ENCODE assay signal across 14 cellular contexts in the genomic region with DNA sequence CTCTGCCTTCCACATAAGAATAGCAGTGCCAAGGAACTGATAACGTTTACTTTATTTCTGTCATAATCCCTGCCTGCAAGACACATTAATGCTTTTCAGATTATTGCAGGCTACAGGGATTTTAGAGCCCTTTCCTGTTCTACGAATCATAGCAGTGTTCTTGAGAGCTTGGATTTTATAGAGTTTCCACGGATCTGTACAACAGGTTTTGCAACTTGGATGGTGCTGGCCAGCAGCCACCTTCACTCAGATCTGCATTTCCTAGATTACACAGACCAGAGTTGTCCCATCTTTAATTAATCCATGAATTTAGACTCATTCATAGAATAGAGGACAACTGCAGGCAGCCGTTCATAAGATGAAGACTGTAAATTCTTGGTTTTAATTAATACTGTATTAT. TPM values are rescaled to one million over a fixed set of nuclear protein-coding genes. Genes with fewer than 3 reads are reported as not detected.
A peak's percentile ranks its signal among the peaks of the same experiment; 100 is the strongest.
DNase-seq lines count a peak whose midpoint lies in the region; ATAC-seq and TF ChIP-seq lines count a peak whose summit lies in the region.
"Had no signal": no experiment of that assay in that cellular context is flagged by ENCODE, and none has a peak within 500 bp of the region (broad histone marks: within the 10 kb centered on the region; RNA-seq: fewer than 3 reads in every experiment).

No MANE protein-coding gene starts in this region.

- H3K9me3 ChIP-seq in vagina, result no peaks in the 10 kb centered on the region

- no peak overlapping the region for H2BK5ac ChIP-seq in mesendoderm (ENCODE audit: low read length)

- TF ChIP-seq CTCF in epithelial cell of esophagus (IDR thresholded peaks at IDR 0.05; ENCODE audit: insufficient read depth, low read depth, low read length, missing control alignments) (no peak), vagina (IDR thresholded peaks at IDR 0.05) (no peak)

- DNase-seq in DMS53 (lab: John Stamatoyannopoulos, UW) (peak; percentile 48), M059J (ENCODE audit: low read depth) (peak; percentile 8), epithelial cell of esophagus (ENCODE audit: low read depth) (peak; percentile 76), mucosa of gallbladder (ENCODE audit: low spot score) (peak; percentile 21), vagina (ENCODE audit: extremely low spot score in 2 of 2) (no peak), mesendoderm (no peak)
- no peak for DNase-seq in stimulated activated CD4-positive, alpha-beta T cell treated with anti-CD3 and anti-CD28 coated beads, Interleukin-4, amount 100 ng/mL, for 4 hours
- DNase-seq: CD8-positive, alpha-beta memory T cell; effector CD8-positive, alpha-beta T cell; HCEC 1CT; NCI-H2227 treated with DMSO at 0.1 percent for 48 hours; stimulated activated naive B cell treated with anti-CD40 and anti-IgM and Interleukin-4, amounts not matched to agents 10 μg/mL and 1 μg/mL and 100 μg/mL, for 72 hours; tibial artery had no signal

- no peak overlapping the region for H2BK120ac ChIP-seq in mesendoderm (ENCODE audit: low read depth, low read length)

- intact Hi-C loops in vagina (cut with DNase I), result no loop called here

- no peak overlapping the region for H2BK15ac ChIP-seq in mesendoderm (replicated peaks; ENCODE audit: low read depth)

- no peak overlapping the region for H3K4me2 ChIP-seq in mesendoderm (ENCODE audit: low read length)

- no CpG with 5 or more reads among the region's 4 CpGs for WGBS in mesendoderm (ENCODE audit: extremely low coverage, insufficient coverage, low lambda C conversion rate)

- no peak overlapping the region for H3K9ac ChIP-seq in mesendoderm (ENCODE audit: low read length)

- no peaks in the 10 kb centered on the region for H3K79me2 ChIP-seq in mesendoderm (ENCODE audit: control insufficient read depth, insufficient read depth, low read length)

- no peak overlapping the region for H4K8ac ChIP-seq in mesendoderm (ENCODE audit: low read depth, low read length)

- no peaks in the 10 kb centered on the region for H3K27me3 ChIP-seq in vagina
- no peaks in the 10 kb centered on the region for H3K27me3 ChIP-seq in mesendoderm (ENCODE audit: insufficient read depth, low read length, poor library complexity)
- H3K27me3 ChIP-seq: tibial artery had no signal

- H3K4me3 ChIP-seq in epithelial cell of esophagus (ENCODE audit: low read length) (no peak overlapping the region), vagina (no peak overlapping the region), mesendoderm (ENCODE audit: low read length) (no peak overlapping the region)
- H3K4me3 ChIP-seq: tibial artery had no signal

- no peak overlapping the region for H3K18ac ChIP-seq in mesendoderm (ENCODE audit: low read length)

- no peaks in the 10 kb centered on the region for H3K79me1 ChIP-seq in mesendoderm (ENCODE audit: low read length)

- no peak overlapping the region for H3K56ac ChIP-seq in mesendoderm (ENCODE audit: low read length)

- H4K5ac ChIP-seq in mesendoderm (ENCODE audit: low read length), result no peak overlapping the region

- no peak overlapping the region for H3K23ac ChIP-seq in mesendoderm (ENCODE audit: low read length)

- H3K27ac ChIP-seq in vagina (no peak overlapping the region), mesendoderm (ENCODE audit: low read depth, low read length) (no peak overlapping the region)
- H3K27ac ChIP-seq: tibial artery had no signal

- no peak for ATAC-seq in HG02973 (IDR thresholded peaks at IDR 0.05; ENCODE audit: unreplicated experiment)
- ATAC-seq: stimulated activated naive B cell treated with anti-CD40 and anti-IgM and Interleukin-4, amounts not matched to agents 10 μg/mL and 1 μg/mL and 100 μg/mL, for 72 hours had no signal

- no peak overlapping the region for H2AK5ac ChIP-seq in mesendoderm (ENCODE audit: low read length)

- no peaks in the 10 kb centered on the region for H3K36me3 ChIP-seq in vagina
- no peaks in the 10 kb centered on the region for H3K36me3 ChIP-seq in mesendoderm (ENCODE audit: control insufficient read depth, insufficient read depth, low read length)

- H3K4me1 ChIP-seq in vagina (no peaks in the 10 kb centered on the region), mesendoderm (ENCODE audit: control insufficient read depth, low read depth, low read length) (no peaks in the 10 kb centered on the region)
- H3K4me1 ChIP-seq: tibial artery had no signal

- no peak for TF ChIP-seq POLR2A in vagina (IDR thresholded peaks at IDR 0.05)

- no peak overlapping the region for H3K4ac ChIP-seq in mesendoderm (ENCODE audit: low read depth, low read length)

RNA-seq across cellular contexts. Expression of gene SLC12A2, which starts 38.1 kb away (rescaled TPM):
- total RNA-seq in M059J (2014; rRNA removed; shearing (Covaris generic)), result 25.0 and 48.9 TPM in 2 replicates
- 340 TPM for total RNA-seq in mucosa of gallbladder
- 15.7 TPM for total RNA-seq in vagina
- 11.1 TPM for polyA plus RNA-seq in mesendoderm (2013, experiment 1 of 2)
- polyA plus RNA-seq in mesendoderm (2013, experiment 2 of 2), result 9.6 TPM

Comparison
In these comparisons a context has a peak if more than half of its experiments do, and no peak if none do; other contexts are left out.
1. DNase-seq: peak in DMS53 (single experiment), M059J (single experiment), epithelial cell of esophagus (single experiment) and mucosa of gallbladder (single experiment); none in stimulated activated CD4-positive, alpha-beta T cell treated with anti-CD3 and anti-CD28 coated beads, Interleukin-4, amount 100 ng/mL, for 4 hours (0 of 2), vagina (0 of 2) and mesendoderm (single experiment).